ENCODE assay signal across 1 cellular context in genomic region chr19:11265785-11266236, GRCh38.
TF ChIP-seq lines count a peak whose summit lies in the region.

No MANE protein-coding gene starts in this region.

TF ChIP-seq in HepG2, 621 proteins besides CTCF, POLR2A, EP300 and RAD21 (continued from another document and continues in another):
- no peak for TF ChIP-seq CEBPZ (IDR thresholded peaks at IDR 0.05; ENCODE audit: low read length)
- peak; percentile 89; the same call in 1 of the 2 replicates for TF ChIP-seq DNMT3B (CRISPR knock-in tag; conservative IDR thresholded peaks at IDR 0.05)
- no peak for TF ChIP-seq ZNF672 (CRISPR knock-in tag; IDR thresholded peaks at IDR 0.05)
- TF ChIP-seq BRCA1 (CRISPR knock-in tag; IDR thresholded peaks at IDR 0.05): peak; percentile 42; the same call in 1 of the 2 replicates
- no peak for TF ChIP-seq TRIM24 (CRISPR knock-in tag; IDR thresholded peaks at IDR 0.05)
- TF ChIP-seq CHCHD3 (CRISPR knock-in tag; IDR thresholded peaks at IDR 0.05): no peak
- TF ChIP-seq PLSCR1 (CRISPR knock-in tag; IDR thresholded peaks at IDR 0.05; ENCODE audit: borderline replicate concordance): no peak
- peak; percentile 74; the same call in 1 of the 2 replicates for TF ChIP-seq NFATC3 (CRISPR knock-in tag; IDR thresholded peaks at IDR 0.05)
- TF ChIP-seq, protein P1, sequence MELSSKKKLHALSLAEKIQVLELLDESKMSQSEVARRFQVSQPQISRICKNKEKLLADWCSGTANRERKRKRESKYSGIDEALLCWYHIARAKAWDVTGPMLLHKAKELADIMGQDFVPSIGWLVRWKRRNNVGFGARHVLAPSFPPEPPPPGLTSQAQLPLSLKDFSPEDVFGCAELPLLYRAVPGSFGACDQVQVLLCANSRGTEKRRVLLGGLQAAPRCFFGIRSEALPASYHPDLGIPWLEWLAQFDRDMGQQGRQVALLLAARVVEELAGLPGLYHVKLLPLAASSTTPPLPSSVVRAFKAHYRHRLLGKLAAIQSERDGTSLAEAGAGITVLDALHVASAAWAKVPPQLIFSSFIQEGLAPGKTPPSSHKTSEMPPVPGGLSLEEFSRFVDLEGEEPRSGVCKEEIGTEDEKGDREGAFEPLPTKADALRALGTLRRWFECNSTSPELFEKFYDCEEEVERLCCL (CRISPR knock-in tag; IDR thresholded peaks at IDR 0.05; ENCODE audit: borderline replicate concordance): no peak
- TF ChIP-seq ZBTB49 (CRISPR knock-in tag; IDR thresholded peaks at IDR 0.05; ENCODE audit: borderline replicate concordance): no peak
- TF ChIP-seq CAMTA2 (CRISPR knock-in tag; IDR thresholded peaks at IDR 0.05; ENCODE audit: borderline replicate concordance): peak; percentile 76; the same call in 1 of the 2 replicates
- TF ChIP-seq RELA (CRISPR knock-in tag; IDR thresholded peaks at IDR 0.05): no peak
- TF ChIP-seq ZFP1 (CRISPR knock-in tag; IDR thresholded peaks at IDR 0.05): peak; percentile 85
- peak; percentile 98 for TF ChIP-seq ZNF350 (CRISPR knock-in tag; IDR thresholded peaks at IDR 0.05; ENCODE audit: borderline replicate concordance, low read depth)
- TF ChIP-seq KMT2B (CRISPR knock-in tag; IDR thresholded peaks at IDR 0.05): peak; percentile 70; the same call in 1 of the 2 replicates
- TF ChIP-seq ASH2L (IDR thresholded peaks at IDR 0.05; ENCODE audit: insufficient read length, low read depth, low read length): peak; percentile 58
- TF ChIP-seq, protein P2, sequence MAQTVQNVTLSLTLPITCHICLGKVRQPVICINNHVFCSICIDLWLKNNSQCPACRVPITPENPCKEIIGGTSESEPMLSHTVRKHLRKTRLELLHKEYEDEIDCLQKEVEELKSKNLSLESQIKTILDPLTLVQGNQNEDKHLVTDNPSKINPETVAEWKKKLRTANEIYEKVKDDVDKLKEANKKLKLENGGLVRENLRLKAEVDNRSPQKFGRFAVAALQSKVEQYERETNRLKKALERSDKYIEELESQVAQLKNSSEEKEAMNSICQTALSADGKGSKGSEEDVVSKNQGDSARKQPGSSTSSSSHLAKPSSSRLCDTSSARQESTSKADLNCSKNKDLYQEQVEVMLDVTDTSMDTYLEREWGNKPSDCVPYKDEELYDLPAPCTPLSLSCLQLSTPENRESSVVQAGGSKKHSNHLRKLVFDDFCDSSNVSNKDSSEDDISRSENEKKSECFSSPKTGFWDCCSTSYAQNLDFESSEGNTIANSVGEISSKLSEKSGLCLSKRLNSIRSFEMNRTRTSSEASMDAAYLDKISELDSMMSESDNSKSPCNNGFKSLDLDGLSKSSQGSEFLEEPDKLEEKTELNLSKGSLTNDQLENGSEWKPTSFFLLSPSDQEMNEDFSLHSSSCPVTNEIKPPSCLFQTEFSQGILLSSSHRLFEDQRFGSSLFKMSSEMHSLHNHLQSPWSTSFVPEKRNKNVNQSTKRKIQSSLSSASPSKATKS (CRISPR knock-in tag; IDR thresholded peaks at IDR 0.05): no peak
- TF ChIP-seq HNRNPK (IDR thresholded peaks at IDR 0.05; ENCODE audit: low read depth, low read length, poor library complexity, severe bottlenecking): peak; percentile 81
- no peak for TF ChIP-seq BCLAF1 (IDR thresholded peaks at IDR 0.05)
- 0 out of 2 replicates have a peak, but pooled peaks have one; percentile 50 for TF ChIP-seq ZNF572 (CRISPR knock-in tag; IDR thresholded peaks at IDR 0.05)
- no peak for TF ChIP-seq PAF1 (CRISPR knock-in tag; IDR thresholded peaks at IDR 0.05)
- 0 out of 2 replicates have a peak, but pooled peaks have one; percentile 74 for TF ChIP-seq SATB2 (CRISPR knock-in tag; IDR thresholded peaks at IDR 0.05)
- TF ChIP-seq ZNF382 (CRISPR knock-in tag; IDR thresholded peaks at IDR 0.05; ENCODE audit: borderline replicate concordance): no peak
- no peak for TF ChIP-seq ZBTB39 (CRISPR knock-in tag; IDR thresholded peaks at IDR 0.05)
- peak; percentile 79; the same call in 1 of the 2 replicates for TF ChIP-seq ZNF337 (CRISPR knock-in tag; IDR thresholded peaks at IDR 0.05; ENCODE audit: borderline replicate concordance, low read depth)
- TF ChIP-seq ZFY (CRISPR knock-in tag; IDR thresholded peaks at IDR 0.05): peak; percentile 80
- TF ChIP-seq ARHGAP35 (CRISPR knock-in tag; IDR thresholded peaks at IDR 0.05; ENCODE audit: borderline replicate concordance): peak; percentile 85; the same call in 1 of the 2 replicates
- TF ChIP-seq ZNF879 (CRISPR knock-in tag; IDR thresholded peaks at IDR 0.05): no peak
- peak; percentile 99 for TF ChIP-seq KDM6A (CRISPR knock-in tag; IDR thresholded peaks at IDR 0.05; ENCODE audit: low read depth)
- TF ChIP-seq, protein P3, sequence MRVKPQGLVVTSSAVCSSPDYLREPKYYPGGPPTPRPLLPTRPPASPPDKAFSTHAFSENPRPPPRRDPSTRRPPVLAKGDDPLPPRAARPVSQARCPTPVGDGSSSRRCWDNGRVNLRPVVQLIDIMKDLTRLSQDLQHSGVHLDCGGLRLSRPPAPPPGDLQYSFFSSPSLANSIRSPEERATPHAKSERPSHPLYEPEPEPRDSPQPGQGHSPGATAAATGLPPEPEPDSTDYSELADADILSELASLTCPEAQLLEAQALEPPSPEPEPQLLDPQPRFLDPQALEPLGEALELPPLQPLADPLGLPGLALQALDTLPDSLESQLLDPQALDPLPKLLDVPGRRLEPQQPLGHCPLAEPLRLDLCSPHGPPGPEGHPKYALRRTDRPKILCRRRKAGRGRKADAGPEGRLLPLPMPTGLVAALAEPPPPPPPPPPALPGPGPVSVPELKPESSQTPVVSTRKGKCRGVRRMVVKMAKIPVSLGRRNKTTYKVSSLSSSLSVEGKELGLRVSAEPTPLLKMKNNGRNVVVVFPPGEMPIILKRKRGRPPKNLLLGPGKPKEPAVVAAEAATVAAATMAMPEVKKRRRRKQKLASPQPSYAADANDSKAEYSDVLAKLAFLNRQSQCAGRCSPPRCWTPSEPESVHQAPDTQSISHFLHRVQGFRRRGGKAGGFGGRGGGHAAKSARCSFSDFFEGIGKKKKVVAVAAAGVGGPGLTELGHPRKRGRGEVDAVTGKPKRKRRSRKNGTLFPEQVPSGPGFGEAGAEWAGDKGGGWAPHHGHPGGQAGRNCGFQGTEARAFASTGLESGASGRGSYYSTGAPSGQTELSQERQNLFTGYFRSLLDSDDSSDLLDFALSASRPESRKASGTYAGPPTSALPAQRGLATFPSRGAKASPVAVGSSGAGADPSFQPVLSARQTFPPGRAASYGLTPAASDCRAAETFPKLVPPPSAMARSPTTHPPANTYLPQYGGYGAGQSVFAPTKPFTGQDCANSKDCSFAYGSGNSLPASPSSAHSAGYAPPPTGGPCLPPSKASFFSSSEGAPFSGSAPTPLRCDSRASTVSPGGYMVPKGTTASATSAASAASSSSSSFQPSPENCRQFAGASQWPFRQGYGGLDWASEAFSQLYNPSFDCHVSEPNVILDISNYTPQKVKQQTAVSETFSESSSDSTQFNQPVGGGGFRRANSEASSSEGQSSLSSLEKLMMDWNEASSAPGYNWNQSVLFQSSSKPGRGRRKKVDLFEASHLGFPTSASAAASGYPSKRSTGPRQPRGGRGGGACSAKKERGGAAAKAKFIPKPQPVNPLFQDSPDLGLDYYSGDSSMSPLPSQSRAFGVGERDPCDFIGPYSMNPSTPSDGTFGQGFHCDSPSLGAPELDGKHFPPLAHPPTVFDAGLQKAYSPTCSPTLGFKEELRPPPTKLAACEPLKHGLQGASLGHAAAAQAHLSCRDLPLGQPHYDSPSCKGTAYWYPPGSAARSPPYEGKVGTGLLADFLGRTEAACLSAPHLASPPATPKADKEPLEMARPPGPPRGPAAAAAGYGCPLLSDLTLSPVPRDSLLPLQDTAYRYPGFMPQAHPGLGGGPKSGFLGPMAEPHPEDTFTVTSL (CRISPR knock-in tag; IDR thresholded peaks at IDR 0.05; ENCODE audit: borderline replicate concordance): peak; percentile 89; the same call in 1 of the 2 replicates
